ENCODE assay signal across 8 cellular contexts in the genomic region with DNA sequence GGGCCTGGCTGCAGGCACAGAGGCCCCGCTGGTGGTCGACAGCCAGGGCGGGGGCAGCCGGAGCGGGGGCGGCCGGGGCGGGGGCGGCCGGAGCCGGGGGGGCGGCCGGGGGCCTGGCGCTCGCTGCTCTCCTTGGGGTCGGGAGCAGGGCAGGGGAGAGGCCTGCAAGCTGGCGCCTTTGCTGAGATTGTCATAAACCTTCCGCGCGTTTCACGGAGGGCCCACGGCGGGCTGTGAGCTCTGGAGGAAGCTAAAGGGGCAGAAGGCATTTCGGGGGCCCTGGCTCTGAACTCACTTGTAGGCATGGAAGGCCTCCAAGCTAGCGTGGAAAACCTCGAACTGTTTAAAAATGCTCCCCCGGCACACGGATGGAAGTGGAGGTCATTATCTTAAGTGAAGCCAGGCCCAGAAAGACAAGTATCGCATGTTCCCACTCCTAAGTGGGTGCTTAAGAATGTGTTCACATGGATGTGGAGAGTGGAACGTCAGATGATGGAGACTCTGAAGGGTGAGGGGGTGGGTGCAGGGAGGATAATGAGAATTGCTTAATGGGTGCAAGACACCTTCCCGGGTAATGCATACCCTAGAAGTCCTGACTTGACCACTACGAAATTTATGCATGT. TPM values are rescaled to one million over a fixed set of nuclear protein-coding genes. Genes with fewer than 3 reads are reported as not detected.
DNase-seq lines count a peak whose midpoint lies in the region; ATAC-seq and TF ChIP-seq lines count a peak whose summit lies in the region.

No MANE protein-coding gene starts in this region.

- H3K9me3 Mint-ChIP-seq in dendritic cell treated with granulocyte-macrophage colony-stimulating factor and Interleukin-4, amounts not matched to agents 40 ng/mL and 50 ng/mL, for 4 days = no peaks in the 10 kb centered on the region

- TF ChIP-seq EP300 in upper lobe of left lung (IDR thresholded peaks at IDR 0.05) = no peak

- H3K9ac ChIP-seq in NT2/D1 (ENCODE audit: insufficient read length, low read depth) = peak overlapping the region; percentile 89

- intact Hi-C loops in dendritic cell treated with granulocyte-macrophage colony-stimulating factor and Interleukin-4, amounts not matched to agents 40 ng/mL and 50 ng/mL, for 4 days (cut with micrococcal nuclease) = loop anchor here (5.0 kb wide), 1 partner anchor 39 kb away; no protein-coding TSS in a partner anchor
- intact Hi-C loops in mucosa of descending colon (cut with DNase I, micrococcal nuclease) = no loop called here

- peak overlapping the region; percentile 78 to 92 (median 82) for H3K27ac ChIP-seq in upper lobe of left lung

- in situ Hi-C loops in ACHN (cut with HindIII; ENCODE audit: low pct_ligation_motif_present, low pct_unique_long_range_greater_than_20kb, low sequenced_read_pairs) = no loop called here

- no peaks in the 10 kb centered on the region for H3K36me3 Mint-ChIP-seq in dendritic cell treated with granulocyte-macrophage colony-stimulating factor and Interleukin-4, amounts not matched to agents 40 ng/mL and 50 ng/mL, for 4 days (ENCODE audit: low read depth)

- no peaks in the 10 kb centered on the region for H3K9me3 ChIP-seq in NT2/D1 (ENCODE audit: insufficient read depth, low read length)
- H3K9me3 ChIP-seq in mucosa of descending colon = no peaks in the 10 kb centered on the region
- H3K9me3 ChIP-seq in upper lobe of left lung = no peaks in the 10 kb centered on the region

- peaks cover 7% of the 10 kb centered on the region for H3K36me3 ChIP-seq in NT2/D1 (ENCODE audit: insufficient read depth, insufficient read length, low read length)
- H3K36me3 ChIP-seq in mucosa of descending colon (ENCODE audit: low read depth) = no peaks in the 10 kb centered on the region
- no peaks in the 10 kb centered on the region for H3K36me3 ChIP-seq in upper lobe of left lung

- H3K4me1 ChIP-seq in NT2/D1 (ENCODE audit: insufficient read depth, insufficient read length) (no peaks in the 10 kb centered on the region), mucosa of descending colon (ENCODE audit: low read depth) (peaks cover 6% of the 10 kb centered on the region), upper lobe of left lung (peaks cover 13 to 38% (median 20%) of the 10 kb centered on the region in 4 donors)

- peak; percentile 9 for ATAC-seq in GM19043 (IDR thresholded peaks at IDR 0.05; ENCODE audit: low read depth, unreplicated experiment)
- no peak for ATAC-seq in mucosa of descending colon
- ATAC-seq in upper lobe of left lung (ENCODE audit: low FRiP score in 2 of 2) = peak; percentile 6 to 13
- ATAC-seq in HG03108 (IDR thresholded peaks at IDR 0.05; ENCODE audit: unreplicated experiment) = no peak

- no peak for TF ChIP-seq CTCF in mucosa of descending colon (IDR thresholded peaks at IDR 0.05)
- TF ChIP-seq CTCF in upper lobe of left lung (IDR thresholded peaks at IDR 0.05) = no peak

- H3K27ac Mint-ChIP-seq in dendritic cell treated with granulocyte-macrophage colony-stimulating factor and Interleukin-4, amounts not matched to agents 40 ng/mL and 50 ng/mL, for 4 days = peak overlapping the region; percentile 76

- no peak for TF ChIP-seq POLR2A in upper lobe of left lung (IDR thresholded peaks at IDR 0.05)

- peak overlapping the region; percentile 69 for H3K4me3 ChIP-seq in NT2/D1 (ENCODE audit: insufficient read length, low read depth)
- H3K4me3 ChIP-seq in mucosa of descending colon = peak overlapping the region; percentile 14
- H3K4me3 ChIP-seq in upper lobe of left lung = peak overlapping the region; percentile 12 to 76 (median 65)

- DNase-seq in ACHN = peak; percentile 10
- no peak for DNase-seq in NT2/D1 (ENCODE audit: low read depth, low spot score)
- DNase-seq in mucosa of descending colon = peak in 1 of 3 donors; percentile 28
- peak in 1 of 2 donors; percentile 36 for DNase-seq in upper lobe of left lung
- no peak for DNase-seq in hepatic stellate cell (ENCODE audit: low spot score)

- H3K27me3 Mint-ChIP-seq in dendritic cell treated with granulocyte-macrophage colony-stimulating factor and Interleukin-4, amounts not matched to agents 40 ng/mL and 50 ng/mL, for 4 days = peaks cover 32% of the 10 kb centered on the region

- H3K27me3 ChIP-seq in NT2/D1 (ENCODE audit: insufficient read depth, insufficient read length) (peaks cover 17% of the 10 kb centered on the region), upper lobe of left lung (no peaks in the 10 kb centered on the region)

- H3K4me3 Mint-ChIP-seq in dendritic cell treated with granulocyte-macrophage colony-stimulating factor and Interleukin-4, amounts not matched to agents 40 ng/mL and 50 ng/mL, for 4 days = peak overlapping the region; percentile 79

- 18 to 21% methylated on average over 13 to 17 of the region's 32 CpGs for WGBS in upper lobe of left lung, 2 donors

- peaks cover 25% of the 10 kb centered on the region for H3K4me1 Mint-ChIP-seq in dendritic cell treated with granulocyte-macrophage colony-stimulating factor and Interleukin-4, amounts not matched to agents 40 ng/mL and 50 ng/mL, for 4 days (ENCODE audit: low read depth)

RNA-seq across cellular contexts. Expression of a gene that starts 0.6 kb away (rescaled TPM):
- total RNA-seq in mucosa of descending colon (1 to 10 TPM; 2.8 to 8.0 (median 2.9) TPM), upper lobe of left lung (10 to 100 TPM in 2 of 6 donors, 1 to 10 TPM in 4; 2.6 to 16.5 (median 4.7) TPM)

RNA-seq across cellular contexts. Expression of a gene that starts 31.3 kb away (rescaled TPM):
- 100 to 1,000 TPM in 1 of 3 donors, 10 to 100 TPM in 2; 68.5 to 104 (median 93.1) TPM for total RNA-seq in mucosa of descending colon
- total RNA-seq in upper lobe of left lung = 10 to 100 TPM; 31.3 to 55.6 (median 38.3) TPM

Comparison
In these comparisons a context has a peak if more than half of its experiments do, and no peak if none do; other contexts are left out.
1. ATAC-seq: peak in GM19043 (single experiment) and upper lobe of left lung (2 of 2); none in mucosa of descending colon (single experiment) and HG03108 (single experiment).
2. H3K4me3 ChIP-seq: peak in every context shown above with its lines; median percentile 69 in NT2/D1; 65 in upper lobe of left lung; 14 in mucosa of descending colon.